In the genomic region with DNA sequence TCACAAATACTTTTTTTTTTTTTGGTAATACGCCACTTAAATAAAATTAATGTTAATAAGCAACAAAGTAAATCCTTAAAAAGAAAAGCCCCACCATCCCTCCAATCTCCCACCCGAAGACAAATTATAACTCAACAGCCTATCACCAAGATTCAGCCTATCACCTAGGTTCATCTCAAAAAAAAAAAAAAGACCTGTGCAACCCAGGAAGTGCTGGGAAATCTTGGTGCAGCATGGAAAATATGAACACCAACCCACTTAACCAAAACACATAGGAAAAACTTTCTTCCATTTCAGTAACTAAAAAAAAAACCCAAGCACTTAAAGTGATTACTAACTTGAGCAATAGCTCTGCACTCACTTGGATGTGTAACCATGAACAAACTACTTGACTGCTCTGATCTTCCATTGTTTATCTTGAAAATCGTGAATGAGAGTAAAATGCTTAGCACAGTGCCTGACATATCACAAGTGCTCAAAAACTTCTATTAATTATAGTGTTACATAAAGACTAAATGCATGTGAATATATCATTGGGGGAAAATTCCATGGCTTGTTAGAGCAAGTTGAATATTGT, we compare ENCODE assay signal across 24 cellular contexts.
A peak's percentile ranks its signal among the peaks of the same experiment; 100 is the strongest.
DNase-seq lines count a peak whose midpoint lies in the region; ATAC-seq and TF ChIP-seq lines count a peak whose summit lies in the region.
"Had no signal": no experiment of that assay in that cellular context is flagged by ENCODE, and none has a peak within 500 bp of the region (broad histone marks: within the 10 kb centered on the region; RNA-seq: fewer than 3 reads in every experiment).

No MANE protein-coding gene starts in this region.

- peak overlapping the region; percentile 71; the same call in 1 of the 2 replicates for H3K23ac ChIP-seq in IMR-90 (ENCODE audit: low read depth, low read length)

- peaks cover 44% of the 10 kb centered on the region for H3K36me3 Mint-ChIP-seq in activated CD4-positive, alpha-beta T cell treated with anti-CD3 and anti-CD28 coated beads, Interleukin-2, amount 10 ng/mL, durations not matched to agents 7 days and 5 days (ENCODE audit: low read depth)
- H3K36me3 Mint-ChIP-seq in effector memory CD8-positive, alpha-beta T cell (ENCODE audit: insufficient read depth) = peaks cover 24% of the 10 kb centered on the region
- H3K36me3 Mint-ChIP-seq in stimulated activated memory B cell treated with anti-CD40 and anti-IgM and Interleukin-4, amounts not matched to agents 10 μg/mL and 1 μg/mL and 100 μg/mL, for 72 hours = peaks cover 41% of the 10 kb centered on the region

- H3K36me3 ChIP-seq in IMR-90 (ENCODE audit: control insufficient read depth, insufficient read depth, low read length) = peaks cover 16% of the 10 kb centered on the region

- in situ Hi-C loops in IMR-90 (cut with MboI; ENCODE audit: low sequenced_read_pairs) = no loop called here

- CTCF ChIA-PET in activated CD4-positive, alpha-beta T cell treated with anti-CD3 and anti-CD28 coated beads, Interleukin-2, amount 10 ng/mL, durations not matched to agents 7 days and 5 days (lab: Charles Lee) = interaction anchor here (0.6 to 2.0 kb wide), 4 partner anchors 29 to 1042 kb away, joined by 3 to 4 read pairs (median 4); no protein-coding TSS in a partner anchor
- CTCF ChIA-PET in IMR-90 (lab: Yijun Ruan, JAX) = interaction anchor here (0.6 kb wide), 1 partner anchor 88 kb away, joined by 3 read pairs; no protein-coding TSS in a partner anchor
- CTCF ChIA-PET in RWPE1 (lab: Yijun Ruan, JAX) = interaction anchor here (0.6 kb wide), 2 partner anchors 12 to 13 kb away, joined by 3 to 4 read pairs; no protein-coding TSS in a partner anchor

- H3K9me1 ChIP-seq in IMR-90 (ENCODE audit: insufficient read depth, low read length) = peaks cover 6% of the 10 kb centered on the region

- dilution Hi-C loops in IMR-90 (cut with HindIII; ENCODE audit: low sequenced_read_pairs, unreplicated experiment) = no loop called here

- no peak overlapping the region for H2BK15ac ChIP-seq in IMR-90 (ENCODE audit: low read depth, low read length)

- no peak overlapping the region for H3K18ac ChIP-seq in IMR-90 (ENCODE audit: low read depth, low read length)

- H2BK120ac ChIP-seq in IMR-90 (ENCODE audit: low read depth, low read length) = no peak overlapping the region

- no CpG with 5 or more reads among the region's 3 CpGs for WGBS in IMR-90 (ENCODE audit: extremely low coverage in 2 of 2, insufficient read length in 1 of 2), 2 experiments

- no peak overlapping the region for H2AFZ ChIP-seq in IMR-90 (replicated peaks; ENCODE audit: low read length, poor library complexity)

- no peak for TF ChIP-seq RAD21 in IMR-90 (IDR thresholded peaks at IDR 0.05; ENCODE audit: low read length)

- no peak overlapping the region for H3K9ac ChIP-seq in IMR-90 (ENCODE audit: low read depth, low read length)
- H3K9ac ChIP-seq: SK-N-SH had no signal

- POLR2A ChIA-PET in activated CD4-positive, alpha-beta T cell treated with anti-CD3 and anti-CD28 coated beads, Interleukin-2, amount 10 ng/mL, durations not matched to agents 7 days and 5 days (lab: Charles Lee) = no interaction called here
- POLR2A ChIA-PET in IMR-90 (lab: Charles Lee; ENCODE audit: unreplicated experiment) = no interaction called here
- POLR2A ChIA-PET in RWPE1 (lab: Yijun Ruan, JAX; ENCODE audit: low non-redundant PET) = no interaction called here

- no peak overlapping the region for H4K8ac ChIP-seq in IMR-90 (ENCODE audit: low read depth in 2 of 2, low read length in 2 of 2)

- DNase-seq in activated CD4-positive, alpha-beta T cell treated with anti-CD3 and anti-CD28 coated beads, Interleukin-2, amount 10 ng/mL, durations not matched to agents 7 days and 5 days = no peak
- DNase-seq in activated CD4-positive, alpha-beta T cell treated with anti-CD3 and anti-CD28 coated beads, Interleukin-2, amount 50 U/mL, for 4 hours = no peak
- DNase-seq in IMR-90 = no peak
- no peak for DNase-seq in effector memory CD8-positive, alpha-beta T cell
- no peak for DNase-seq in RWPE1 (ENCODE audit: low spot score)
- DNase-seq in iPS-NIHi11 (ENCODE audit: low spot score) = no peak
- DNase-seq: activated CD4-positive, CD25-positive, alpha-beta regulatory T cell; activated effector memory CD4-positive, alpha-beta T cell treated with Interleukin-2 at 50 U/mL for 16 hours; amygdala; GDM1; HFFc6; hippocampal formation; MG63; NCI-H2081; NCI-H226; NCI-H774; RPMI8226; SK-N-SH; stimulated activated CD8-positive, alpha-beta memory T cell treated with anti-CD3 and anti-CD28 coated beads, Interleukin-4, amount 100 ng/mL, for 48 hours had no signal

- no peaks in the 10 kb centered on the region for H3K27me3 ChIP-seq in IMR-90 (ENCODE audit: control insufficient read depth, insufficient read depth, low read length)
- H3K27me3 ChIP-seq: gastroesophageal sphincter, MG63 had no signal

- no TSS peak for BruUV-seq in IMR-90 (replicated peaks; lab: Mats Ljungman, UMichigan)

- H3K14ac ChIP-seq in IMR-90 (replicated peaks; ENCODE audit: low read depth, low read length) = no peak overlapping the region

- H3K79me1 ChIP-seq in IMR-90 (ENCODE audit: low read depth in 1 of 2, low read length in 2 of 2) = peaks cover 46 to 80% of the 10 kb centered on the region in 2 experiments; a peak in 3 of 4 replicates

- no peak overlapping the region for H2BK20ac ChIP-seq in IMR-90 (ENCODE audit: low read depth, low read length)

- H4K20me1 ChIP-seq in IMR-90 (ENCODE audit: insufficient read depth, low read length) = peaks cover 53% of the 10 kb centered on the region

- no peak for TF ChIP-seq CTCF in IMR-90 (conservative IDR thresholded peaks at IDR 0.05; ENCODE audit: low read depth, low read length)
- TF ChIP-seq CTCF in RWPE1 (conservative IDR thresholded peaks at IDR 0.05; ENCODE audit: low read depth) = no peak

- TF ChIP-seq POLR2A in IMR-90 (IDR thresholded peaks at IDR 0.05; ENCODE audit: low read depth, low read length) = no peak

- no peak overlapping the region for H2AK9ac ChIP-seq in IMR-90 (replicated peaks; ENCODE audit: low read depth, low read length, poor library complexity)

- ATAC-seq in IMR-90 (ENCODE audit: low read depth) (no peak), GM21529 (IDR thresholded peaks at IDR 0.05; ENCODE audit: unreplicated experiment) (no peak)
- no peak for ATAC-seq in effector memory CD8-positive, alpha-beta T cell (replicated peaks)
- no peak for ATAC-seq in stimulated activated memory B cell treated with anti-CD40 and anti-IgM and Interleukin-4, amounts not matched to agents 10 μg/mL and 1 μg/mL and 100 μg/mL, for 72 hours
- ATAC-seq: gastroesophageal sphincter had no signal

- H3K9me3 Mint-ChIP-seq in activated CD4-positive, alpha-beta T cell treated with anti-CD3 and anti-CD28 coated beads, Interleukin-2, amount 10 ng/mL, durations not matched to agents 7 days and 5 days = no peaks in the 10 kb centered on the region
- no peaks in the 10 kb centered on the region for H3K9me3 Mint-ChIP-seq in effector memory CD8-positive, alpha-beta T cell
- H3K9me3 Mint-ChIP-seq in stimulated activated memory B cell treated with anti-CD40 and anti-IgM and Interleukin-4, amounts not matched to agents 10 μg/mL and 1 μg/mL and 100 μg/mL, for 72 hours = no peaks in the 10 kb centered on the region
- H3K9me3 Mint-ChIP-seq: HFFc6 had no signal

- H4K91ac ChIP-seq in IMR-90 (ENCODE audit: insufficient read depth, low read depth, low read length) = no peak overlapping the region

- no peaks in the 10 kb centered on the region for H3K4me1 ChIP-seq in IMR-90 (ENCODE audit: control insufficient read depth, insufficient read depth, low read length)

- H4K5ac ChIP-seq in IMR-90 (ENCODE audit: low read depth, low read length) = no peak overlapping the region

- H3K4me1 Mint-ChIP-seq in activated CD4-positive, alpha-beta T cell treated with anti-CD3 and anti-CD28 coated beads, Interleukin-2, amount 10 ng/mL, durations not matched to agents 7 days and 5 days = peaks cover 8% of the 10 kb centered on the region
- H3K4me1 Mint-ChIP-seq in effector memory CD8-positive, alpha-beta T cell (ENCODE audit: low read depth in 2 of 2) = peaks cover 36 to 69% of the 10 kb centered on the region in 2 donors
- H3K4me1 Mint-ChIP-seq in stimulated activated memory B cell treated with anti-CD40 and anti-IgM and Interleukin-4, amounts not matched to agents 10 μg/mL and 1 μg/mL and 100 μg/mL, for 72 hours = peaks cover 42% of the 10 kb centered on the region

- H2BK5ac ChIP-seq in IMR-90 (ENCODE audit: low read depth, low read length, poor library complexity, severe bottlenecking) = no peak overlapping the region

- H3K4ac ChIP-seq in IMR-90 (ENCODE audit: low read depth, low read length) = no peak overlapping the region

- H3K27ac ChIP-seq in IMR-90 (ENCODE audit: insufficient read depth, low read length) = no peak overlapping the region
- H3K27ac ChIP-seq in RWPE1 = no peak overlapping the region
- H3K27ac ChIP-seq: coronary artery, gastroesophageal sphincter had no signal

- H3K4me3 Mint-ChIP-seq in activated CD4-positive, alpha-beta T cell treated with anti-CD3 and anti-CD28 coated beads, Interleukin-2, amount 10 ng/mL, durations not matched to agents 7 days and 5 days = no peak overlapping the region
- no peak overlapping the region for H3K4me3 Mint-ChIP-seq in effector memory CD8-positive, alpha-beta T cell
- no peak overlapping the region for H3K4me3 Mint-ChIP-seq in stimulated activated memory B cell treated with anti-CD40 and anti-IgM and Interleukin-4, amounts not matched to agents 10 μg/mL and 1 μg/mL and 100 μg/mL, for 72 hours
- H3K4me3 Mint-ChIP-seq: B cell, HFFc6 had no signal

- H2AK5ac ChIP-seq in IMR-90 (ENCODE audit: low read depth, low read length) = no peak overlapping the region

- no peak overlapping the region for H3K4me3 ChIP-seq in IMR-90 (ENCODE audit: insufficient read depth, low read depth, low read length)
- H3K4me3 ChIP-seq: coronary artery, gastroesophageal sphincter, MG63 had no signal

- H3K4me2 ChIP-seq in IMR-90 (ENCODE audit: low read depth, low read length) = no peak overlapping the region
- H3K4me2 ChIP-seq: SK-N-SH had no signal

- H3K56ac ChIP-seq in IMR-90 (ENCODE audit: extremely low read depth, insufficient read depth, low read length) = no peak overlapping the region

- no peaks in the 10 kb centered on the region for H3K27me3 Mint-ChIP-seq in activated CD4-positive, alpha-beta T cell treated with anti-CD3 and anti-CD28 coated beads, Interleukin-2, amount 10 ng/mL, durations not matched to agents 7 days and 5 days
- H3K27me3 Mint-ChIP-seq in effector memory CD8-positive, alpha-beta T cell = no peaks in the 10 kb centered on the region
- H3K27me3 Mint-ChIP-seq in stimulated activated memory B cell treated with anti-CD40 and anti-IgM and Interleukin-4, amounts not matched to agents 10 μg/mL and 1 μg/mL and 100 μg/mL, for 72 hours = no peaks in the 10 kb centered on the region
- H3K27me3 Mint-ChIP-seq: B cell had no signal

- H3K9me3 ChIP-seq in IMR-90 (ENCODE audit: control insufficient read depth, insufficient read depth, low read length) = no peaks in the 10 kb centered on the region
- H3K9me3 ChIP-seq: gastroesophageal sphincter, MG63, SK-N-SH had no signal

- peak overlapping the region; percentile 4 for H3K27ac Mint-ChIP-seq in activated CD4-positive, alpha-beta T cell treated with anti-CD3 and anti-CD28 coated beads, Interleukin-2, amount 10 ng/mL, durations not matched to agents 7 days and 5 days
- H3K27ac Mint-ChIP-seq in effector memory CD8-positive, alpha-beta T cell = peak overlapping the region; percentile 39 to 68
- H3K27ac Mint-ChIP-seq in stimulated activated memory B cell treated with anti-CD40 and anti-IgM and Interleukin-4, amounts not matched to agents 10 μg/mL and 1 μg/mL and 100 μg/mL, for 72 hours = peak overlapping the region; percentile 40
- H3K27ac Mint-ChIP-seq: B cell, HFFc6 had no signal

- intact Hi-C loops in IMR-90 (cut with micrococcal nuclease) = no loop called here
